ENCODE assay signal across 24 cellular contexts in genomic region chr10:123488436-123488835, GRCh38.
"Had no signal": no experiment of that assay in that cellular context is flagged by ENCODE, and none has a peak within 500 bp of the region (broad histone marks: within the 10 kb centered on the region; RNA-seq: fewer than 3 reads in every experiment).

No MANE protein-coding gene starts in this region.

- DNase-seq: activated CD4-positive, alpha-beta memory T cell treated with anti-CD3 and anti-CD28 coated beads, Interleukin-2, amount 10 ng/mL, durations not matched to agents 7 days and 5 days; activated CD4-positive, alpha-beta T cell treated with anti-CD3 and anti-CD28 coated beads for 36 hours; activated CD4-positive, alpha-beta T cell treated with anti-CD3 and anti-CD28 coated beads, Interleukin-2, amount 10 ng/mL, durations not matched to agents 24 days and 14 days; activated CD4-positive, CD25-positive, alpha-beta regulatory T cell; activated CD4-positive, CD25-positive, alpha-beta regulatory T cell treated with anti-CD3 and anti-CD28 coated beads, Interleukin-2, amount 50 U/mL, for 72 hours; activated CD8-positive, alpha-beta memory T cell treated with anti-CD3 and anti-CD28 coated beads, Interleukin-2, amount 50 U/mL, for 48 hours; activated effector memory CD4-positive, alpha-beta T cell treated with Interleukin-2 at 50 U/mL for 16 hours; activated gamma-delta T cell treated with Interleukin-2 at 50 U/mL for 16 hours; activated naive CD4-positive, alpha-beta T cell treated with anti-CD3 and anti-CD28 coated beads, Interleukin-2, amount 50 U/mL, for 16 hours; activated naive CD4-positive, alpha-beta T cell treated with Interleukin-2 at 50 U/mL for 16 hours; activated T-cell treated with anti-CD3 and anti-CD28 coated beads for 4 hours; activated T-cell treated with anti-CD3 and anti-CD28 coated beads, Interleukin-2, amount 50 U/mL, for 24 hours; amniotic stem cell; anterior cingulate cortex; brain microvascular endothelial cell; dorsolateral prefrontal cortex; effector CD8-positive, alpha-beta T cell; foreskin fibroblast; head of caudate nucleus; T-helper 2 cell; WERI-Rb-1 had no signal

- H3K27me3 ChIP-seq: brain microvascular endothelial cell had no signal

- H3K36me3 ChIP-seq: brain microvascular endothelial cell, WERI-Rb-1 had no signal

- ATAC-seq: activated CD4-positive, alpha-beta T cell treated with anti-CD3 and anti-CD28 coated beads for 36 hours; activated T-helper 17 cell treated with anti-CD3 and anti-CD28 coated beads, Interleukin-2, amount 50 U/mL, for 72 hours; esophagus mucosa had no signal

- H3K4me3 ChIP-seq: coronary artery, dorsolateral prefrontal cortex had no signal

- H3K27ac ChIP-seq: brain microvascular endothelial cell, coronary artery, dorsolateral prefrontal cortex, WERI-Rb-1 had no signal
